Comparison of ENCODE assay signal across 1 cellular context in genomic region chr20:36969478-36970186, GRCh38.
TF ChIP-seq lines count a peak whose summit lies in the region.

No MANE protein-coding gene starts in this region.

TF ChIP-seq in HepG2, 621 proteins besides CTCF, POLR2A, EP300 and RAD21 (continued from another document and continues in another):
- TF ChIP-seq, protein P1, sequence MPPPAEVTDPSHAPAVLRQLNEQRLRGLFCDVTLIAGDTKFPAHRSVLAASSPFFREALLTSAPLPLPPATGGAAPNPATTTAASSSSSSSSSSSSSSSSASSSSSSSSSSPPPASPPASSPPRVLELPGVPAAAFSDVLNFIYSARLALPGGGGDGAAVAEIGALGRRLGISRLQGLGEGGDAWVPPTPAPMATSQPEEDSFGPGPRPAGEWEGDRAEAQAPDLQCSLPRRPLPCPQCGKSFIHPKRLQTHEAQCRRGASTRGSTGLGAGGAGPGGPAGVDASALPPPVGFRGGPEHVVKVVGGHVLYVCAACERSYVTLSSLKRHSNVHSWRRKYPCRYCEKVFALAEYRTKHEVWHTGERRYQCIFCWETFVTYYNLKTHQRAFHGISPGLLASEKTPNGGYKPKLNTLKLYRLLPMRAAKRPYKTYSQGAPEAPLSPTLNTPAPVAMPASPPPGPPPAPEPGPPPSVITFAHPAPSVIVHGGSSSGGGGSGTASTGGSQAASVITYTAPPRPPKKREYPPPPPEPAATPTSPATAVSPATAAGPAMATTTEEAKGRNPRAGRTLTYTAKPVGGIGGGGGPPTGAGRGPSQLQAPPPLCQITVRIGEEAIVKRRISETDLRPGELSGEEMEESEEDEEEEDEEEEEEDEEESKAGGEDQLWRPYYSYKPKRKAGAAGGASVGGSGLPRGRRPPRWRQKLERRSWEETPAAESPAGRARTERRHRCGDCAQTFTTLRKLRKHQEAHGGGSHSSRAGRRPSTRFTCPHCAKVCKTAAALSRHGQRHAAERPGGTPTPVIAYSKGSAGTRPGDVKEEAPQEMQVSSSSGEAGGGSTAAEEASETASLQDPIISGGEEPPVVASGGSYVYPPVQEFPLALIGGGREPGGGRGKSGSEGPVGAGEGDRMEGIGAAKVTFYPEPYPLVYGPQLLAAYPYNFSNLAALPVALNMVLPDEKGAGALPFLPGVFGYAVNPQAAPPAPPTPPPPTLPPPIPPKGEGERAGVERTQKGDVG (CRISPR knock-in tag; IDR thresholded peaks at IDR 0.05; ENCODE audit: borderline replicate concordance): no peak
- TF ChIP-seq ZNF225 (CRISPR knock-in tag; IDR thresholded peaks at IDR 0.05) (no peak), ZNF501 (CRISPR knock-in tag; IDR thresholded peaks at IDR 0.05) (no peak), WIZ (CRISPR knock-in tag; IDR thresholded peaks at IDR 0.05) (0 out of 2 replicates have a peak, but pooled peaks have one; percentile 59), BRF2 (CRISPR knock-in tag; IDR thresholded peaks at IDR 0.05) (no peak), ZNF30 (CRISPR knock-in tag; IDR thresholded peaks at IDR 0.05) (0 out of 2 replicates have a peak, but pooled peaks have one; percentile 28), ZNF562 (CRISPR knock-in tag; IDR thresholded peaks at IDR 0.05; ENCODE audit: borderline replicate concordance) (no peak), SP4 (CRISPR knock-in tag; IDR thresholded peaks at IDR 0.05) (no peak), POLR2AphosphoS5 (IDR thresholded peaks at IDR 0.05; ENCODE audit: low read depth, low read length) (no peak), KLF15 (CRISPR knock-in tag; IDR thresholded peaks at IDR 0.05; ENCODE audit: borderline replicate concordance) (no peak), ZNF768 (CRISPR knock-in tag; IDR thresholded peaks at IDR 0.05) (no peak), ARID5B (CRISPR knock-in tag; IDR thresholded peaks at IDR 0.05) (no peak), RFXANK (CRISPR knock-in tag; IDR thresholded peaks at IDR 0.05) (no peak), NR2F2 (IDR thresholded peaks at IDR 0.05; ENCODE audit: borderline replicate concordance, low read depth) (peak; percentile 34; the same call in 1 of the 2 replicates), ZNF788 (CRISPR knock-in tag; IDR thresholded peaks at IDR 0.05; ENCODE audit: borderline replicate concordance) (no peak), CEBPZ (IDR thresholded peaks at IDR 0.05; ENCODE audit: low read length) (no peak), ZNF619 (CRISPR knock-in tag; IDR thresholded peaks at IDR 0.05) (0 out of 2 replicates have a peak, but pooled peaks have one; percentile 4), NFE2L2 (IDR thresholded peaks at IDR 0.05; ENCODE audit: low read length) (no peak), ZNF713 (CRISPR knock-in tag; IDR thresholded peaks at IDR 0.05) (no peak), JARID2 (CRISPR knock-in tag; IDR thresholded peaks at IDR 0.05; ENCODE audit: insufficient replicate concordance) (no peak), ZNF20 (CRISPR knock-in tag; IDR thresholded peaks at IDR 0.05) (no peak)
- TF ChIP-seq, protein P2, sequence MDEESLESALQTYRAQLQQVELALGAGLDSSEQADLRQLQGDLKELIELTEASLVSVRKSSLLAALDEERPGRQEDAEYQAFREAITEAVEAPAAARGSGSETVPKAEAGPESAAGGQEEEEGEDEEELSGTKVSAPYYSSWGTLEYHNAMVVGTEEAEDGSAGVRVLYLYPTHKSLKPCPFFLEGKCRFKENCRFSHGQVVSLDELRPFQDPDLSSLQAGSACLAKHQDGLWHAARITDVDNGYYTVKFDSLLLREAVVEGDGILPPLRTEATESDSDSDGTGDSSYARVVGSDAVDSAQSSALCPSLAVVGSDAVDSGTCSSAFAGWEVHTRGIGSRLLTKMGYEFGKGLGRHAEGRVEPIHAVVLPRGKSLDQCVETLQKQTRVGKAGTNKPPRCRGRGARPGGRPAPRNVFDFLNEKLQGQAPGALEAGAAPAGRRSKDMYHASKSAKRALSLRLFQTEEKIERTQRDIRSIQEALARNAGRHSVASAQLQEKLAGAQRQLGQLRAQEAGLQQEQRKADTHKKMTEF (CRISPR knock-in tag; IDR thresholded peaks at IDR 0.05): no peak
- TF ChIP-seq, protein P3, sequence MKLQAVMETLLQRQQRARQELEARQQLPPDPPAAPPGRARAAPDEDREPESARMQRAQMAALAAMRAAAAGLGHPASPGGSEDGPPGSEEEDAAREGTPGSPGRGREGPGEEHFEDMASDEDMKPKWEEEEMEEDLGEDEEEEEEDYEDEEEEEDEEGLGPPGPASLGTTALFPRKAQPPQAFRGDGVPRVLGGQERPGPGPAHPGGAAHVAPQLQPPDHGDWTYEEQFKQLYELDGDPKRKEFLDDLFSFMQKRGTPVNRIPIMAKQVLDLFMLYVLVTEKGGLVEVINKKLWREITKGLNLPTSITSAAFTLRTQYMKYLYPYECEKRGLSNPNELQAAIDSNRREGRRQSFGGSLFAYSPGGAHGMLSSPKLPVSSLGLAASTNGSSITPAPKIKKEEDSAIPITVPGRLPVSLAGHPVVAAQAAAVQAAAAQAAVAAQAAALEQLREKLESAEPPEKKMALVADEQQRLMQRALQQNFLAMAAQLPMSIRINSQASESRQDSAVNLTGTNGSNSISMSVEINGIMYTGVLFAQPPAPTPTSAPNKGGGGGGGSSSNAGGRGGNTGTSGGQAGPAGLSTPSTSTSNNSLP (IDR thresholded peaks at IDR 0.05; ENCODE audit: low read depth, low read length): no peak
- TF ChIP-seq, protein P4, sequence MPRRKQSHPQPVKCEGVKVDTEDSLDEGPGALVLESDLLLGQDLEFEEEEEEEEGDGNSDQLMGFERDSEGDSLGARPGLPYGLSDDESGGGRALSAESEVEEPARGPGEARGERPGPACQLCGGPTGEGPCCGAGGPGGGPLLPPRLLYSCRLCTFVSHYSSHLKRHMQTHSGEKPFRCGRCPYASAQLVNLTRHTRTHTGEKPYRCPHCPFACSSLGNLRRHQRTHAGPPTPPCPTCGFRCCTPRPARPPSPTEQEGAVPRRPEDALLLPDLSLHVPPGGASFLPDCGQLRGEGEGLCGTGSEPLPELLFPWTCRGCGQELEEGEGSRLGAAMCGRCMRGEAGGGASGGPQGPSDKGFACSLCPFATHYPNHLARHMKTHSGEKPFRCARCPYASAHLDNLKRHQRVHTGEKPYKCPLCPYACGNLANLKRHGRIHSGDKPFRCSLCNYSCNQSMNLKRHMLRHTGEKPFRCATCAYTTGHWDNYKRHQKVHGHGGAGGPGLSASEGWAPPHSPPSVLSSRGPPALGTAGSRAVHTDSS (CRISPR knock-in tag; conservative IDR thresholded peaks at IDR 0.05): no peak
- TF ChIP-seq, protein P5, sequence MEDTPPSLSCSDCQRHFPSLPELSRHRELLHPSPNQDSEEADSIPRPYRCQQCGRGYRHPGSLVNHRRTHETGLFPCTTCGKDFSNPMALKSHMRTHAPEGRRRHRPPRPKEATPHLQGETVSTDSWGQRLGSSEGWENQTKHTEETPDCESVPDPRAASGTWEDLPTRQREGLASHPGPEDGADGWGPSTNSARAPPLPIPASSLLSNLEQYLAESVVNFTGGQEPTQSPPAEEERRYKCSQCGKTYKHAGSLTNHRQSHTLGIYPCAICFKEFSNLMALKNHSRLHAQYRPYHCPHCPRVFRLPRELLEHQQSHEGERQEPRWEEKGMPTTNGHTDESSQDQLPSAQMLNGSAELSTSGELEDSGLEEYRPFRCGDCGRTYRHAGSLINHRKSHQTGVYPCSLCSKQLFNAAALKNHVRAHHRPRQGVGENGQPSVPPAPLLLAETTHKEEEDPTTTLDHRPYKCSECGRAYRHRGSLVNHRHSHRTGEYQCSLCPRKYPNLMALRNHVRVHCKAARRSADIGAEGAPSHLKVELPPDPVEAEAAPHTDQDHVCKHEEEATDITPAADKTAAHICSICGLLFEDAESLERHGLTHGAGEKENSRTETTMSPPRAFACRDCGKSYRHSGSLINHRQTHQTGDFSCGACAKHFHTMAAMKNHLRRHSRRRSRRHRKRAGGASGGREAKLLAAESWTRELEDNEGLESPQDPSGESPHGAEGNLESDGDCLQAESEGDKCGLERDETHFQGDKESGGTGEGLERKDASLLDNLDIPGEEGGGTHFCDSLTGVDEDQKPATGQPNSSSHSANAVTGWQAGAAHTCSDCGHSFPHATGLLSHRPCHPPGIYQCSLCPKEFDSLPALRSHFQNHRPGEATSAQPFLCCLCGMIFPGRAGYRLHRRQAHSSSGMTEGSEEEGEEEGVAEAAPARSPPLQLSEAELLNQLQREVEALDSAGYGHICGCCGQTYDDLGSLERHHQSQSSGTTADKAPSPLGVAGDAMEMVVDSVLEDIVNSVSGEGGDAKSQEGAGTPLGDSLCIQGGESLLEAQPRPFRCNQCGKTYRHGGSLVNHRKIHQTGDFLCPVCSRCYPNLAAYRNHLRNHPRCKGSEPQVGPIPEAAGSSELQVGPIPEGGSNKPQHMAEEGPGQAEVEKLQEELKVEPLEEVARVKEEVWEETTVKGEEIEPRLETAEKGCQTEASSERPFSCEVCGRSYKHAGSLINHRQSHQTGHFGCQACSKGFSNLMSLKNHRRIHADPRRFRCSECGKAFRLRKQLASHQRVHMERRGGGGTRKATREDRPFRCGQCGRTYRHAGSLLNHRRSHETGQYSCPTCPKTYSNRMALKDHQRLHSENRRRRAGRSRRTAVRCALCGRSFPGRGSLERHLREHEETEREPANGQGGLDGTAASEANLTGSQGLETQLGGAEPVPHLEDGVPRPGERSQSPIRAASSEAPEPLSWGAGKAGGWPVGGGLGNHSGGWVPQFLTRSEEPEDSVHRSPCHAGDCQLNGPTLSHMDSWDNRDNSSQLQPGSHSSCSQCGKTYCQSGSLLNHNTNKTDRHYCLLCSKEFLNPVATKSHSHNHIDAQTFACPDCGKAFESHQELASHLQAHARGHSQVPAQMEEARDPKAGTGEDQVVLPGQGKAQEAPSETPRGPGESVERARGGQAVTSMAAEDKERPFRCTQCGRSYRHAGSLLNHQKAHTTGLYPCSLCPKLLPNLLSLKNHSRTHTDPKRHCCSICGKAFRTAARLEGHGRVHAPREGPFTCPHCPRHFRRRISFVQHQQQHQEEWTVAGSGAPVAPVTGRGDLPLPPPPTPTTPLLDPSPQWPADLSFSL (CRISPR knock-in tag; IDR thresholded peaks at IDR 0.05): peak; percentile 93
- TF ChIP-seq, protein P6, sequence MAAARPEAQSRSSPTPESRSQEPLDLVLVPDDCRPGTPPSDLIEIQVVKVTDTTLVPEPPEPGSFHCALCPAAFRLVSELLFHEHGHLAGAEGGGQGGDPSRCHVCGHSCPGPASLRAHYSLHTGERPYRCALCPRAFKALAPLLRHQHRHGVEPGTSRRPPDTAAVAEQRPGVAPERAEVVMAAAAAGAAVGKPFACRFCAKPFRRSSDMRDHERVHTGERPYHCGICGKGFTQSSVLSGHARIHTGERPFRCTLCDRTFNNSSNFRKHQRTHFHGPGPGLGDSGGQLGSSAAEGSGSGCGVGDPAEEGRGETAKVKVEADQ (CRISPR knock-in tag; IDR thresholded peaks at IDR 0.05; ENCODE audit: borderline replicate concordance): 0 out of 2 replicates have a peak, but pooled peaks have one; percentile 56
